2 cellular contexts compared by ENCODE assay signal in genomic region chr1:216945506-216946080, GRCh38.
TF ChIP-seq lines count a peak whose summit lies in the region.

No MANE protein-coding gene starts in this region.

TF ChIP-seq in GM23338, 12 proteins besides CTCF, POLR2A, EP300 and RAD21:
- TF ChIP-seq REST (IDR thresholded peaks at IDR 0.05; ENCODE audit: unreplicated experiment) (no peak), NANOG (IDR thresholded peaks at IDR 0.05; ENCODE audit: borderline replicate concordance) (peak; percentile 0; the same call in 1 of the 2 replicates)

TF ChIP-seq in WTC11, 78 proteins besides CTCF, POLR2A, EP300 and RAD21 (continued from another document):
- TF ChIP-seq ERG (CRISPR knock-in tag; IDR thresholded peaks at IDR 0.05), result no peak
- TF ChIP-seq ZNF219 (CRISPR knock-in tag; IDR thresholded peaks at IDR 0.05; ENCODE audit: borderline replicate concordance), result no peak
- no peak for TF ChIP-seq HMGA2 (CRISPR knock-in tag; IDR thresholded peaks at IDR 0.05)
- no peak for TF ChIP-seq ZSCAN18 (CRISPR knock-in tag; IDR thresholded peaks at IDR 0.05)
TF ChIP-seq in WTC11: peak in this region for 0.
